In genomic region chr11:61361686-61362541, GRCh38 we compare ENCODE assay signal across 8 cellular contexts. TPM values are rescaled to one million over a fixed set of nuclear protein-coding genes. Genes with fewer than 3 reads are reported as not detected.
A peak's percentile ranks its signal among the peaks of the same experiment; 100 is the strongest.
DNase-seq lines count a peak whose midpoint lies in the region; TF ChIP-seq lines count a peak whose summit lies in the region.

Gene CYB561A3 (minus strand): TSS chr11:61361882. CDS start chr11:61356713, 5,169 bp downstream.
Gene TMEM138 (plus strand): TSS chr11:61362374. CDS start chr11:61364391, 2,017 bp downstream.

- WGBS in H9 (ENCODE audit: extremely low coverage, insufficient read length, low lambda C conversion rate), result no CpG with 5 or more reads among the region's 65 CpGs
- WGBS in neuronal stem cell (ENCODE audit: extremely low coverage in 2 of 2, insufficient read length in 2 of 2, insufficient replicate concordance in 1 of 2), 2 donors, result no CpG with 5 or more reads among the region's 65 CpGs

- H2BK12ac ChIP-seq in H9 (ENCODE audit: insufficient read length, low read depth, low read length), result no peak within 1 kb of the TSS
- no peak within 1 kb of the TSS for H2BK12ac ChIP-seq in neuronal stem cell (ENCODE audit: low read length)

- no peaks in the 10 kb centered on the region; a peak in 1 of 5 replicates for H3K9me3 Mint-ChIP-seq in H9

- H2AK5ac ChIP-seq in H9 (ENCODE audit: insufficient read length, low read length), result no peak within 1 kb of the TSS
- peak within 1 kb of the TSS; percentile 78 for H2AK5ac ChIP-seq in neuronal stem cell (ENCODE audit: low read depth, low read length)

- H3K4me2 ChIP-seq in H9 (ENCODE audit: insufficient read depth, insufficient read length, low read length) (peak within 1 kb of the TSS; percentile 83), MM.1S (ENCODE audit: low read depth, low read length) (peak within 1 kb of the TSS; percentile 92), neuronal stem cell (ENCODE audit: insufficient read depth, low read length, poor library complexity, severe bottlenecking) (peak within 1 kb of the TSS; percentile 79)

- peaks cover 10% of the 10 kb centered on the region; the same call in 1 of the 2 replicates for H3F3A ChIP-seq in MM.1S (ENCODE audit: insufficient read depth, low read length)

- H3K4me3 Mint-ChIP-seq in H9, result peak within 1 kb of the TSS; percentile 98 to 100

- no peak within 1 kb of the TSS for H2AFZ ChIP-seq in H9 (ENCODE audit: low read length)
- H2AFZ ChIP-seq in MM.1S (ENCODE audit: low read length), result peak within 1 kb of the TSS; percentile 97
- H2AFZ ChIP-seq in neuronal stem cell (ENCODE audit: low read length), result peak within 1 kb of the TSS; percentile 98

- peak within 1 kb of the TSS; percentile 99 for H3K14ac ChIP-seq in H9 (ENCODE audit: insufficient read depth, low read length)
- H3K14ac ChIP-seq in neuronal stem cell (ENCODE audit: low read length), result peak within 1 kb of the TSS; percentile 98

- H3T11ph ChIP-seq in H9 (ENCODE audit: low read length), result no peak within 1 kb of the TSS

- H3K36me3 ChIP-seq in ES-I3 (ENCODE audit: insufficient read depth, low read length) (peaks cover 13% of the 10 kb centered on the region), MM.1S (replicated peaks; ENCODE audit: insufficient read depth, low read length) (peaks cover 10% of the 10 kb centered on the region), SJCRH30 (peaks cover 29% of the 10 kb centered on the region), neuronal stem cell (replicated peaks in 1 of 2; ENCODE audit: control insufficient read depth in 2 of 2, insufficient read depth in 2 of 2, low read length in 2 of 2) (peaks cover 16 to 38% of the 10 kb centered on the region in 2 donors)

- peak within 1 kb of the TSS; percentile 64 for H4K8ac ChIP-seq in H9 (replicated peaks; ENCODE audit: insufficient read length, low read depth, low read length)
- H4K8ac ChIP-seq in neuronal stem cell (ENCODE audit: low read depth, low read length), result peak within 1 kb of the TSS; percentile 99

- H4K91ac ChIP-seq in H9 (ENCODE audit: insufficient read length, low read depth, low read length), result no peak within 1 kb of the TSS
- peak within 1 kb of the TSS; percentile 99 for H4K91ac ChIP-seq in neuronal stem cell (ENCODE audit: low read depth, low read length, poor library complexity)

- H3K79me2 ChIP-seq in H9 (ENCODE audit: insufficient read depth, low read length), result peaks cover 2% of the 10 kb centered on the region; the same call in 1 of the 2 replicates
- H3K79me2 ChIP-seq in MM.1S (ENCODE audit: low read length), result peaks cover 37% of the 10 kb centered on the region

- no peak within 1 kb of the TSS for H3K56ac ChIP-seq in H9 (ENCODE audit: insufficient read length, low read depth, low read length)

- H2BK120ac ChIP-seq in H9 (ENCODE audit: low read depth, low read length, poor library complexity, severe bottlenecking) (peak within 1 kb of the TSS; percentile 92), neuronal stem cell (ENCODE audit: low read depth, low read length) (peak within 1 kb of the TSS; percentile 90)

- no peaks in the 10 kb centered on the region for H3K4me1 ChIP-seq in ES-I3 (ENCODE audit: insufficient read depth, low read length)
- H3K4me1 ChIP-seq in H9 (ENCODE audit: insufficient read depth, low read length), result no peaks in the 10 kb centered on the region
- H3K4me1 ChIP-seq in MM.1S (ENCODE audit: low read length), result peaks cover 15% of the 10 kb centered on the region; the same call in 1 of the 2 replicates
- no peaks in the 10 kb centered on the region for H3K4me1 ChIP-seq in SJCRH30
- peaks cover 2 to 4% of the 10 kb centered on the region in 2 donors for H3K4me1 ChIP-seq in neuronal stem cell (ENCODE audit: control insufficient read depth in 2 of 2, insufficient read depth in 1 of 2, low read depth in 1 of 2, low read length in 2 of 2)

- peak; percentile 90 for DNase-seq in H9
- peak; percentile 93 for DNase-seq in MM.1S
- DNase-seq in SJCRH30, result peak; percentile 94
- peak; percentile 73 to 79 (median 74) for DNase-seq in activated naive CD4-positive, alpha-beta T cell (lab: John Stamatoyannopoulos, UW)
- DNase-seq in foreskin melanocyte, result peak; percentile 96
- DNase-seq in neuronal stem cell (ENCODE audit: low spot score), result peak; percentile 87

- H3K79me1 ChIP-seq in H9 (ENCODE audit: insufficient read depth, low read depth, low read length, poor library complexity, severe bottlenecking) (no peaks in the 10 kb centered on the region), neuronal stem cell (ENCODE audit: low read depth, low read length) (peaks cover 4% of the 10 kb centered on the region)

- no peak within 1 kb of the TSS; the same call in 1 of the 2 replicates for H3K4ac ChIP-seq in H9 (ENCODE audit: low read depth, low read length)
- H3K4ac ChIP-seq in neuronal stem cell (ENCODE audit: low read length), result peak within 1 kb of the TSS; percentile 99

- H3K18ac ChIP-seq in H9 (ENCODE audit: insufficient read length, low read depth, low read length), result peak within 1 kb of the TSS; percentile 97
- H3K18ac ChIP-seq in neuronal stem cell (ENCODE audit: low read length), result peak within 1 kb of the TSS; percentile 100

- H3K9me2 ChIP-seq in MM.1S (replicated peaks; ENCODE audit: insufficient read depth, low read length), result no peaks in the 10 kb centered on the region

- peaks cover 13 to 25% of the 10 kb centered on the region in 2 experiments for H3K4me1 Mint-ChIP-seq in H9

- no peak within 1 kb of the TSS for H2BK15ac ChIP-seq in H9 (ENCODE audit: low read depth, low read length)
- H2BK15ac ChIP-seq in neuronal stem cell (ENCODE audit: low read length), result peak within 1 kb of the TSS; percentile 76

- H3K27me3 ChIP-seq in H9 (ENCODE audit: insufficient read depth, low read length) (no peaks in the 10 kb centered on the region), MM.1S (replicated peaks; ENCODE audit: insufficient read depth, low read length) (no peaks in the 10 kb centered on the region), SJCRH30 (no peaks in the 10 kb centered on the region), neuronal stem cell (ENCODE audit: control insufficient read depth in 3 of 3, insufficient read depth in 3 of 3, low read depth in 1 of 3, low read length in 3 of 3) (no peaks in the 10 kb centered on the region)

- no peak within 1 kb of the TSS for H3K23ac ChIP-seq in H9 (ENCODE audit: insufficient read length, low read depth, low read length)
- H3K23ac ChIP-seq in neuronal stem cell (ENCODE audit: low read depth, low read length, poor library complexity), result peak within 1 kb of the TSS; percentile 98

- peak within 1 kb of the TSS; percentile 88 for H3K27ac ChIP-seq in H9 (ENCODE audit: insufficient read length, low read depth, low read length)
- peak within 1 kb of the TSS; percentile 98 for H3K27ac ChIP-seq in MM.1S (ENCODE audit: low read length)
- peak within 1 kb of the TSS; percentile 98 for H3K27ac ChIP-seq in SJCRH30
- H3K27ac ChIP-seq in neuronal stem cell (replicated peaks; ENCODE audit: low read length), result peak within 1 kb of the TSS; percentile 100

- H3K4me3 ChIP-seq in MM.1S (ENCODE audit: low read length) (peak within 1 kb of the TSS; percentile 83), SJCRH30 (peak within 1 kb of the TSS; percentile 83), neuronal stem cell (ENCODE audit: low read length in 2 of 2) (peak within 1 kb of the TSS; percentile 94 to 98)

- H3K27ac Mint-ChIP-seq in H9, result peak within 1 kb of the TSS; percentile 99

- H2BK5ac ChIP-seq in H9 (ENCODE audit: insufficient read length, low read length) (peak within 1 kb of the TSS; percentile 76), neuronal stem cell (ENCODE audit: low read length) (peak within 1 kb of the TSS; percentile 98)

- peak within 1 kb of the TSS; percentile 56 for H4K5ac ChIP-seq in H9 (ENCODE audit: insufficient read length, low read depth, low read length)

- H4K20me1 ChIP-seq in H9 (ENCODE audit: control insufficient read depth, insufficient read depth, insufficient read length) (no peaks in the 10 kb centered on the region), MM.1S (ENCODE audit: insufficient read depth, low read length) (no peaks in the 10 kb centered on the region)

- TF ChIP-seq CTCF in H9 (conservative IDR thresholded peaks at IDR 0.05) (no peak), MM.1S (IDR thresholded peaks at IDR 0.05; ENCODE audit: low read length) (no peak), subcutaneous adipose tissue (IDR thresholded peaks at IDR 0.05; ENCODE audit: low read depth) (no peak)

- H3K23me2 ChIP-seq in H9 (ENCODE audit: insufficient read length, low read depth, low read length, poor library complexity, severe bottlenecking), result peaks cover 6% of the 10 kb centered on the region

- H3K9ac ChIP-seq in ES-I3 (ENCODE audit: low read depth, low read length), result peak within 1 kb of the TSS; percentile 98
- peak within 1 kb of the TSS; percentile 94 for H3K9ac ChIP-seq in H9 (ENCODE audit: extremely low read depth, insufficient read length, low read length)
- H3K9ac ChIP-seq in MM.1S (ENCODE audit: low read length), result peak within 1 kb of the TSS; percentile 98
- peak within 1 kb of the TSS; percentile 97 for H3K9ac ChIP-seq in neuronal stem cell (ENCODE audit: low read depth, low read length, poor library complexity)

- H3K9me3 ChIP-seq in ES-I3 (ENCODE audit: control insufficient read depth, insufficient read depth, low read length) (no peaks in the 10 kb centered on the region), H9 (ENCODE audit: control insufficient read depth, low read depth, low read length) (no peaks in the 10 kb centered on the region), MM.1S (replicated peaks; ENCODE audit: insufficient read depth, low read length) (no peaks in the 10 kb centered on the region), SJCRH30 (replicated peaks) (no peaks in the 10 kb centered on the region), neuronal stem cell (replicated peaks in 1 of 2; ENCODE audit: control insufficient read depth in 2 of 2, insufficient read depth in 1 of 2, low read depth in 1 of 2, low read length in 2 of 2) (no peaks in the 10 kb centered on the region)

- peaks cover 22 to 39% (median 28%) of the 10 kb centered on the region in 3 experiments for H3K36me3 Mint-ChIP-seq in H9 (ENCODE audit: insufficient read depth in 1 of 3, low read depth in 3 of 3)

- H3K27me3 Mint-ChIP-seq in H9 (ENCODE audit: low read depth), result no peaks in the 10 kb centered on the region

- H2BK20ac ChIP-seq in H9 (ENCODE audit: low read depth, low read length, poor library complexity, severe bottlenecking), result no peak within 1 kb of the TSS

RNA-seq across cellular contexts. Expression of gene CYB561A3, which starts in this region (rescaled TPM):
- total RNA-seq in H9 (2021), result 21.7 and 23.1 TPM in 2 replicates
- total RNA-seq in SJCRH30 (2014; rRNA removed; shearing (Covaris generic)), result 9.9 and 10.7 TPM in 2 replicates
- polyA plus RNA-seq in neuronal stem cell (2013, experiment 1 of 2), result 7.0 TPM
- polyA plus RNA-seq in neuronal stem cell (2013, experiment 2 of 2), result 6.3 TPM
- total RNA-seq in subcutaneous adipose tissue, result 10 to 100 TPM; 22.0 to 43.0 (median 34.2) TPM

RNA-seq across cellular contexts. Expression of gene TMEM138, which starts in this region (rescaled TPM):
- 35.4 and 43.6 TPM in 2 replicates for total RNA-seq in H9 (2021)
- total RNA-seq in SJCRH30 (2014; rRNA removed; shearing (Covaris generic)), result 35.1 and 40.6 TPM in 2 replicates
- polyA plus RNA-seq in neuronal stem cell (2013, experiment 1 of 2), result 38.6 TPM
- polyA plus RNA-seq in neuronal stem cell (2013, experiment 2 of 2), result 40.8 TPM
- 10 to 100 TPM; 18.5 to 55.8 (median 22.3) TPM for total RNA-seq in subcutaneous adipose tissue

Comparison
In these comparisons a context has a peak if more than half of its experiments do, and no peak if none do; other contexts are left out.
1. Peak in every context shown above with its lines: DNase-seq, H3K4me3 ChIP-seq and H3K27ac ChIP-seq.